1 cellular context compared by ENCODE assay signal in genomic region chr2:10166489-10167295, GRCh38.
TF ChIP-seq lines count a peak whose summit lies in the region.

No MANE protein-coding gene starts in this region.

TF ChIP-seq in H1, 55 proteins besides CTCF, POLR2A, EP300 and RAD21:
- TF ChIP-seq CBX8 (IDR thresholded peaks at IDR 0.05; ENCODE audit: borderline replicate concordance, low read depth, low read length), result no peak
- no peak for TF ChIP-seq RXRA (IDR thresholded peaks at IDR 0.05; ENCODE audit: insufficient read depth, low read depth, low read length)
- TF ChIP-seq SRF (IDR thresholded peaks at IDR 0.05; ENCODE audit: low read depth, low read length), result no peak
- no peak for TF ChIP-seq USF2 (IDR thresholded peaks at IDR 0.05; ENCODE audit: low read length)
- TF ChIP-seq KDM4A (IDR thresholded peaks at IDR 0.05; ENCODE audit: low read depth, low read length, severe bottlenecking), result no peak
- TF ChIP-seq EGR1 (IDR thresholded peaks at IDR 0.05; ENCODE audit: borderline replicate concordance, low read depth, low read length), result no peak
- no peak for TF ChIP-seq POLR2AphosphoS5 (IDR thresholded peaks at IDR 0.05; ENCODE audit: low read depth, low read length)
TF ChIP-seq in H1: peak in this region for 0.
